Comparison of ENCODE assay signal across 9 cellular contexts in genomic region chr6:144343736-144344428, GRCh38. TPM values are rescaled to one million over a fixed set of nuclear protein-coding genes. Genes with fewer than 3 reads are reported as not detected.
DNase-seq lines count a peak whose midpoint lies in the region; ATAC-seq, FAIRE-seq and TF ChIP-seq lines count a peak whose summit lies in the region.
"Had no signal": no experiment of that assay in that cellular context is flagged by ENCODE, and none has a peak within 500 bp of the region (broad histone marks: within the 10 kb centered on the region; RNA-seq: fewer than 3 reads in every experiment).

No MANE protein-coding gene starts in this region.

- H3K27me3 ChIP-seq in Loucy (ENCODE audit: insufficient read depth, low read length, poor library complexity, severe bottlenecking) (no peaks in the 10 kb centered on the region), brain microvascular endothelial cell (replicated peaks) (no peaks in the 10 kb centered on the region)

- peak overlapping the region; percentile 81 to 99 (median 92) for H3K4me3 Mint-ChIP-seq in naive thymus-derived CD8-positive, alpha-beta T cell

- DNase-seq in GM13976 (ENCODE audit: low spot score) (peak; percentile 57), brain microvascular endothelial cell (no peak), NCI-H146 (lab: John Stamatoyannopoulos, UW) (no peak), DMS153 treated with DMSO at 0.1 percent for 48 hours (lab: John Stamatoyannopoulos, UW; ENCODE audit: unreplicated experiment) (no peak), HTR-8/SVneo (ENCODE audit: insufficient read length, low spot score) (no peak)
- peak in 9 of 10 donors; percentile 22 to 76 (median 44) for DNase-seq in naive thymus-derived CD8-positive, alpha-beta T cell

- peaks cover 0 to 15% (median 0%) of the 10 kb centered on the region in 9 donors for H3K9me3 Mint-ChIP-seq in naive thymus-derived CD8-positive, alpha-beta T cell

- peaks cover 2 to 7% (median 5%) of the 10 kb centered on the region in 3 donors for H3K36me3 Mint-ChIP-seq in naive thymus-derived CD8-positive, alpha-beta T cell

- H3K4me1 ChIP-seq in Loucy (ENCODE audit: insufficient read depth, low read length, poor library complexity, severe bottlenecking), result peaks cover 58% of the 10 kb centered on the region

- no peaks in the 10 kb centered on the region for H3K9me2 ChIP-seq in Loucy (replicated peaks; ENCODE audit: low read depth, low read length)

- no peaks in the 10 kb centered on the region for H3K9me3 ChIP-seq in Loucy (ENCODE audit: insufficient read depth, low read depth, low read length)

- in situ Hi-C loops in GM13976 (cut with MboI; ENCODE audit: low sequenced_read_pairs, unreplicated experiment) (no loop called here), brain microvascular endothelial cell (cut with HindIII; ENCODE audit: low pct_ligation_motif_present, low sequenced_read_pairs) (no loop called here)

- peak overlapping the region; percentile 79 for H3K9ac ChIP-seq in Loucy (ENCODE audit: low read depth, low read length, poor library complexity, severe bottlenecking)

- peaks cover 9% of the 10 kb centered on the region for H4K20me1 ChIP-seq in Loucy (ENCODE audit: insufficient read depth, low read length, poor library complexity, severe bottlenecking)

- POLR2A ChIA-PET in naive thymus-derived CD8-positive, alpha-beta T cell (lab: Charles Lee), result interaction anchor here (0.6 to 7.1 kb wide), 14 partner anchors 8 to 807 kb away, joined by 3 to 42 read pairs (median 4); no protein-coding TSS in a partner anchor

- peak overlapping the region; percentile 24 for H3K27ac ChIP-seq in brain microvascular endothelial cell

- ATAC-seq in GM21786 (IDR thresholded peaks at IDR 0.05; ENCODE audit: unreplicated experiment), result peak; percentile 38
- ATAC-seq in naive thymus-derived CD8-positive, alpha-beta T cell, result peak; percentile 77 to 81

- H3K36me3 ChIP-seq in Loucy (ENCODE audit: insufficient read depth, low read length) (no peaks in the 10 kb centered on the region), brain microvascular endothelial cell (replicated peaks) (no peaks in the 10 kb centered on the region)

- H3K79me2 ChIP-seq in Loucy (ENCODE audit: insufficient read depth, low read length), result peaks cover 76% of the 10 kb centered on the region

- no peaks in the 10 kb centered on the region for H3K27me3 Mint-ChIP-seq in naive thymus-derived CD8-positive, alpha-beta T cell

- H3K4me2 ChIP-seq in Loucy (ENCODE audit: low read depth, low read length, poor library complexity, severe bottlenecking), result peak overlapping the region; percentile 86

- no peak for TF ChIP-seq CTCF in GM13976 (IDR thresholded peaks at IDR 0.05; ENCODE audit: borderline replicate concordance, control extremely low read depth, extremely low read depth, insufficient read depth, missing control alignments)
- TF ChIP-seq CTCF in Loucy (conservative IDR thresholded peaks at IDR 0.05; ENCODE audit: low read length), result no peak
- no peak for TF ChIP-seq CTCF in brain microvascular endothelial cell (IDR thresholded peaks at IDR 0.05; ENCODE audit: low read depth, low read length, missing control alignments)

- peak overlapping the region; percentile 91 to 98 (median 97) for H3K27ac Mint-ChIP-seq in naive thymus-derived CD8-positive, alpha-beta T cell

- peak overlapping the region; percentile 66 for H2AFZ ChIP-seq in Loucy (ENCODE audit: low read length)

- H3F3A ChIP-seq in Loucy (ENCODE audit: low read depth), result peaks cover 10% of the 10 kb centered on the region

- peak overlapping the region; percentile 78 for H3K4me3 ChIP-seq in Loucy (ENCODE audit: low read length, poor library complexity, severe bottlenecking)
- H3K4me3 ChIP-seq in brain microvascular endothelial cell (ENCODE audit: low read depth, low read length), result no peak overlapping the region

- no peak for FAIRE-seq in HTR-8/SVneo (lab: Jason Lieb, UNC)
- FAIRE-seq: TTC549 had no signal

- H3K4me1 Mint-ChIP-seq in naive thymus-derived CD8-positive, alpha-beta T cell, result peaks cover 26 to 92% (median 71%) of the 10 kb centered on the region in 4 donors

RNA-seq across cellular contexts. Expression of gene UTRN, which starts 58.7 kb away (rescaled TPM):
- 100 to 1,000 TPM; 140 to 153 TPM for total RNA-seq in naive thymus-derived CD8-positive, alpha-beta T cell
- 10 to 100 TPM; 37.9 to 40.3 (median 38.2) TPM for polyA plus RNA-seq in naive thymus-derived CD8-positive, alpha-beta T cell

Comparison
In these comparisons a context has a peak if more than half of its experiments do, and no peak if none do; other contexts are left out.
1. DNase-seq: peak in GM13976 (single experiment) and naive thymus-derived CD8-positive, alpha-beta T cell (9 of 10); none in brain microvascular endothelial cell (single experiment), NCI-H146 (single experiment), DMS153 treated with DMSO at 0.1 percent for 48 hours (single experiment) and HTR-8/SVneo (single experiment).